In the genomic region with DNA sequence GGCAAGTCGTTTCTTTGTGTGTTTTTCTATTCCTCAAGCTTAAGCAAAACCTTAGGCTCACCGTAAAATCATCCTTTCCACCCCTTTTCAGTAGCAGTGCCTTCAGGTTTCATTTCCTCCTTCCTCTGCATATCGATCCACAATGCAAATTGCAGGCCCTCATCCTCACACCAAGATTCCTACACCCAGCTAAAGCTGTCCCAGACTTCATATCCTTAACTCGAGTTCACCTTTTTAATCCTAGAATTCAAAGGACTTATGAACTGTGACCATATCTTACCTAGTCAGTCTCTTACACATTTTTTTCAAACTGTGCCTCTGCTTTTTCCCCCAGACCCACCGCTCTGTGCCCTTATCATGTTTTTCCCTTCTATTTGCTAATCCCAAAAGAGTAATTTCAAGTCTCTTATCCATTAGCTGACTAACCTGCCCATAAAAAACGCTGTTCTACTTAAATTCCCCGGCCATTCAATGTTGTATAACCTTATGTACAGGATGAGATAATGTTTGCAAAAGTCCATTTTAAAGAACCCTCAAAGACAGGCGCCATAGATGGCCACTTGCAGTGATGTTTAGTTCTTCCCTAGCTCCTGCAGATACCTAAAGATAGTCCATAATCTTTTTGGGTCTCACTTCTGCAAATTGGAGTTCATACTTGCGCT, we compare ENCODE assay signal across 1 cellular context.
A peak's percentile ranks its signal among the peaks of the same experiment; 100 is the strongest.
TF ChIP-seq lines count a peak whose summit lies in the region.

No MANE protein-coding gene starts in this region.

TF ChIP-seq in HepG2, 621 proteins besides CTCF, POLR2A, EP300 and RAD21:
- TF ChIP-seq, protein P1, sequence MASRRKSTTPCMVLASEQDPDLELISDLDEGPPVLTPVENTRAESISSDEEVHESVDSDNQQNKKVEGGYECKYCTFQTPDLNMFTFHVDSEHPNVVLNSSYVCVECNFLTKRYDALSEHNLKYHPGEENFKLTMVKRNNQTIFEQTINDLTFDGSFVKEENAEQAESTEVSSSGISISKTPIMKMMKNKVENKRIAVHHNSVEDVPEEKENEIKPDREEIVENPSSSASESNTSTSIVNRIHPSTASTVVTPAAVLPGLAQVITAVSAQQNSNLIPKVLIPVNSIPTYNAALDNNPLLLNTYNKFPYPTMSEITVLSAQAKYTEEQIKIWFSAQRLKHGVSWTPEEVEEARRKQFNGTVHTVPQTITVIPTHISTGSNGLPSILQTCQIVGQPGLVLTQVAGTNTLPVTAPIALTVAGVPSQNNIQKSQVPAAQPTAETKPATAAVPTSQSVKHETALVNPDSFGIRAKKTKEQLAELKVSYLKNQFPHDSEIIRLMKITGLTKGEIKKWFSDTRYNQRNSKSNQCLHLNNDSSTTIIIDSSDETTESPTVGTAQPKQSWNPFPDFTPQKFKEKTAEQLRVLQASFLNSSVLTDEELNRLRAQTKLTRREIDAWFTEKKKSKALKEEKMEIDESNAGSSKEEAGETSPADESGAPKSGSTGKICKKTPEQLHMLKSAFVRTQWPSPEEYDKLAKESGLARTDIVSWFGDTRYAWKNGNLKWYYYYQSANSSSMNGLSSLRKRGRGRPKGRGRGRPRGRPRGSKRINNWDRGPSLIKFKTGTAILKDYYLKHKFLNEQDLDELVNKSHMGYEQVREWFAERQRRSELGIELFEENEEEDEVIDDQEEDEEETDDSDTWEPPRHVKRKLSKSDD (CRISPR knock-in tag; IDR thresholded peaks at IDR 0.05; ENCODE audit: low read depth): no peak
- TF ChIP-seq FOXA1 (IDR thresholded peaks at IDR 0.05) (no peak), FOXA1 (CRISPR knock-in tag; IDR thresholded peaks at IDR 0.05) (peak; percentile 52; the same call in 1 of the 2 replicates), HDAC2 (CRISPR knock-in tag; IDR thresholded peaks at IDR 0.05) (0 out of 2 replicates have a peak, but pooled peaks have one; percentile 13), TEAD2 (CRISPR knock-in tag; IDR thresholded peaks at IDR 0.05) (no peak), ZNF225 (CRISPR knock-in tag; IDR thresholded peaks at IDR 0.05) (no peak), HNF4A (CRISPR knock-in tag; IDR thresholded peaks at IDR 0.05) (0 out of 2 replicates have a peak, but pooled peaks have one; percentile 4), HIVEP1 (CRISPR knock-in tag; IDR thresholded peaks at IDR 0.05) (no peak), ZBTB46 (CRISPR knock-in tag; IDR thresholded peaks at IDR 0.05; ENCODE audit: borderline replicate concordance) (no peak), MEF2D (CRISPR knock-in tag; IDR thresholded peaks at IDR 0.05) (no peak), GABPA (IDR thresholded peaks at IDR 0.05; ENCODE audit: low read depth, low read length) (no peak), GABPA (CRISPR knock-in tag; IDR thresholded peaks at IDR 0.05; ENCODE audit: low read depth) (0 out of 2 replicates have a peak, but pooled peaks have one; percentile 14), ZBTB33 (CRISPR knock-in tag; IDR thresholded peaks at IDR 0.05) (no peak), ZNF563 (CRISPR knock-in tag; IDR thresholded peaks at IDR 0.05) (no peak), ONECUT2 (CRISPR knock-in tag; IDR thresholded peaks at IDR 0.05) (peak; percentile 85), CEBPG (CRISPR knock-in tag; IDR thresholded peaks at IDR 0.05) (0 out of 2 replicates have a peak, but pooled peaks have one; percentile 4), HMGXB4 (CRISPR knock-in tag; IDR thresholded peaks at IDR 0.05; ENCODE audit: borderline replicate concordance in 1 of 2, low read depth in 1 of 2) (0 out of 4 replicates have a peak, but pooled peaks of 1 of the 2 experiments have one; percentile 22), RBFOX2 (IDR thresholded peaks at IDR 0.05; ENCODE audit: low read depth, low read length) (peak; percentile 69), ZNF652 (CRISPR knock-in tag; IDR thresholded peaks at IDR 0.05; ENCODE audit: borderline replicate concordance, low read depth) (no peak), ADNP (CRISPR knock-in tag; IDR thresholded peaks at IDR 0.05) (no peak), TEF (CRISPR knock-in tag; IDR thresholded peaks at IDR 0.05) (peak; percentile 59; the same call in 1 of the 2 replicates), SP4 (CRISPR knock-in tag; IDR thresholded peaks at IDR 0.05) (no peak), PCBP1 (IDR thresholded peaks at IDR 0.05; ENCODE audit: borderline replicate concordance, low read depth, low read length) (no peak), ZFP82 (CRISPR knock-in tag; IDR thresholded peaks at IDR 0.05; ENCODE audit: borderline replicate concordance) (no peak), ARNTL (CRISPR knock-in tag; IDR thresholded peaks at IDR 0.05) (0 out of 2 replicates have a peak, but pooled peaks have one; percentile 13), TOE1 (CRISPR knock-in tag; IDR thresholded peaks at IDR 0.05) (no peak), ZNF235 (CRISPR knock-in tag; IDR thresholded peaks at IDR 0.05; ENCODE audit: borderline replicate concordance) (no peak), GMEB1 (CRISPR knock-in tag; IDR thresholded peaks at IDR 0.05; ENCODE audit: borderline replicate concordance) (peak; percentile 20; the same call in 1 of the 2 replicates), ZNF33A (CRISPR knock-in tag; IDR thresholded peaks at IDR 0.05; ENCODE audit: borderline replicate concordance) (no peak), POLR2AphosphoS5 (IDR thresholded peaks at IDR 0.05; ENCODE audit: low read depth, low read length) (peak; percentile 28; the same call in 1 of the 2 replicates), PHF8 (CRISPR knock-in tag; IDR thresholded peaks at IDR 0.05) (peak; percentile 13; the same call in 1 of the 2 replicates), ZNF292 (CRISPR knock-in tag; IDR thresholded peaks at IDR 0.05; ENCODE audit: borderline replicate concordance, low read depth) (no peak), SAP130 (CRISPR knock-in tag; IDR thresholded peaks at IDR 0.05; ENCODE audit: low read depth) (peak; percentile 46)
- TF ChIP-seq, protein P2, sequence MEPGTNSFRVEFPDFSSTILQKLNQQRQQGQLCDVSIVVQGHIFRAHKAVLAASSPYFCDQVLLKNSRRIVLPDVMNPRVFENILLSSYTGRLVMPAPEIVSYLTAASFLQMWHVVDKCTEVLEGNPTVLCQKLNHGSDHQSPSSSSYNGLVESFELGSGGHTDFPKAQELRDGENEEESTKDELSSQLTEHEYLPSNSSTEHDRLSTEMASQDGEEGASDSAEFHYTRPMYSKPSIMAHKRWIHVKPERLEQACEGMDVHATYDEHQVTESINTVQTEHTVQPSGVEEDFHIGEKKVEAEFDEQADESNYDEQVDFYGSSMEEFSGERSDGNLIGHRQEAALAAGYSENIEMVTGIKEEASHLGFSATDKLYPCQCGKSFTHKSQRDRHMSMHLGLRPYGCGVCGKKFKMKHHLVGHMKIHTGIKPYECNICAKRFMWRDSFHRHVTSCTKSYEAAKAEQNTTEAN (CRISPR knock-in tag; conservative IDR thresholded peaks at IDR 0.05): 0 out of 2 replicates have a peak, but pooled peaks have one; percentile 31
- TF ChIP-seq, protein P3, sequence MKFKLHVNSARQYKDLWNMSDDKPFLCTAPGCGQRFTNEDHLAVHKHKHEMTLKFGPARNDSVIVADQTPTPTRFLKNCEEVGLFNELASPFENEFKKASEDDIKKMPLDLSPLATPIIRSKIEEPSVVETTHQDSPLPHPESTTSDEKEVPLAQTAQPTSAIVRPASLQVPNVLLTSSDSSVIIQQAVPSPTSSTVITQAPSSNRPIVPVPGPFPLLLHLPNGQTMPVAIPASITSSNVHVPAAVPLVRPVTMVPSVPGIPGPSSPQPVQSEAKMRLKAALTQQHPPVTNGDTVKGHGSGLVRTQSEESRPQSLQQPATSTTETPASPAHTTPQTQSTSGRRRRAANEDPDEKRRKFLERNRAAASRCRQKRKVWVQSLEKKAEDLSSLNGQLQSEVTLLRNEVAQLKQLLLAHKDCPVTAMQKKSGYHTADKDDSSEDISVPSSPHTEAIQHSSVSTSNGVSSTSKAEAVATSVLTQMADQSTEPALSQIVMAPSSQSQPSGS (CRISPR knock-in tag; IDR thresholded peaks at IDR 0.05): peak; percentile 57; the same call in 1 of the 2 replicates
- TF ChIP-seq, protein P4, sequence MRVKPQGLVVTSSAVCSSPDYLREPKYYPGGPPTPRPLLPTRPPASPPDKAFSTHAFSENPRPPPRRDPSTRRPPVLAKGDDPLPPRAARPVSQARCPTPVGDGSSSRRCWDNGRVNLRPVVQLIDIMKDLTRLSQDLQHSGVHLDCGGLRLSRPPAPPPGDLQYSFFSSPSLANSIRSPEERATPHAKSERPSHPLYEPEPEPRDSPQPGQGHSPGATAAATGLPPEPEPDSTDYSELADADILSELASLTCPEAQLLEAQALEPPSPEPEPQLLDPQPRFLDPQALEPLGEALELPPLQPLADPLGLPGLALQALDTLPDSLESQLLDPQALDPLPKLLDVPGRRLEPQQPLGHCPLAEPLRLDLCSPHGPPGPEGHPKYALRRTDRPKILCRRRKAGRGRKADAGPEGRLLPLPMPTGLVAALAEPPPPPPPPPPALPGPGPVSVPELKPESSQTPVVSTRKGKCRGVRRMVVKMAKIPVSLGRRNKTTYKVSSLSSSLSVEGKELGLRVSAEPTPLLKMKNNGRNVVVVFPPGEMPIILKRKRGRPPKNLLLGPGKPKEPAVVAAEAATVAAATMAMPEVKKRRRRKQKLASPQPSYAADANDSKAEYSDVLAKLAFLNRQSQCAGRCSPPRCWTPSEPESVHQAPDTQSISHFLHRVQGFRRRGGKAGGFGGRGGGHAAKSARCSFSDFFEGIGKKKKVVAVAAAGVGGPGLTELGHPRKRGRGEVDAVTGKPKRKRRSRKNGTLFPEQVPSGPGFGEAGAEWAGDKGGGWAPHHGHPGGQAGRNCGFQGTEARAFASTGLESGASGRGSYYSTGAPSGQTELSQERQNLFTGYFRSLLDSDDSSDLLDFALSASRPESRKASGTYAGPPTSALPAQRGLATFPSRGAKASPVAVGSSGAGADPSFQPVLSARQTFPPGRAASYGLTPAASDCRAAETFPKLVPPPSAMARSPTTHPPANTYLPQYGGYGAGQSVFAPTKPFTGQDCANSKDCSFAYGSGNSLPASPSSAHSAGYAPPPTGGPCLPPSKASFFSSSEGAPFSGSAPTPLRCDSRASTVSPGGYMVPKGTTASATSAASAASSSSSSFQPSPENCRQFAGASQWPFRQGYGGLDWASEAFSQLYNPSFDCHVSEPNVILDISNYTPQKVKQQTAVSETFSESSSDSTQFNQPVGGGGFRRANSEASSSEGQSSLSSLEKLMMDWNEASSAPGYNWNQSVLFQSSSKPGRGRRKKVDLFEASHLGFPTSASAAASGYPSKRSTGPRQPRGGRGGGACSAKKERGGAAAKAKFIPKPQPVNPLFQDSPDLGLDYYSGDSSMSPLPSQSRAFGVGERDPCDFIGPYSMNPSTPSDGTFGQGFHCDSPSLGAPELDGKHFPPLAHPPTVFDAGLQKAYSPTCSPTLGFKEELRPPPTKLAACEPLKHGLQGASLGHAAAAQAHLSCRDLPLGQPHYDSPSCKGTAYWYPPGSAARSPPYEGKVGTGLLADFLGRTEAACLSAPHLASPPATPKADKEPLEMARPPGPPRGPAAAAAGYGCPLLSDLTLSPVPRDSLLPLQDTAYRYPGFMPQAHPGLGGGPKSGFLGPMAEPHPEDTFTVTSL (CRISPR knock-in tag; IDR thresholded peaks at IDR 0.05; ENCODE audit: borderline replicate concordance): 0 out of 2 replicates have a peak, but pooled peaks have one; percentile 20
